In the genomic region with DNA sequence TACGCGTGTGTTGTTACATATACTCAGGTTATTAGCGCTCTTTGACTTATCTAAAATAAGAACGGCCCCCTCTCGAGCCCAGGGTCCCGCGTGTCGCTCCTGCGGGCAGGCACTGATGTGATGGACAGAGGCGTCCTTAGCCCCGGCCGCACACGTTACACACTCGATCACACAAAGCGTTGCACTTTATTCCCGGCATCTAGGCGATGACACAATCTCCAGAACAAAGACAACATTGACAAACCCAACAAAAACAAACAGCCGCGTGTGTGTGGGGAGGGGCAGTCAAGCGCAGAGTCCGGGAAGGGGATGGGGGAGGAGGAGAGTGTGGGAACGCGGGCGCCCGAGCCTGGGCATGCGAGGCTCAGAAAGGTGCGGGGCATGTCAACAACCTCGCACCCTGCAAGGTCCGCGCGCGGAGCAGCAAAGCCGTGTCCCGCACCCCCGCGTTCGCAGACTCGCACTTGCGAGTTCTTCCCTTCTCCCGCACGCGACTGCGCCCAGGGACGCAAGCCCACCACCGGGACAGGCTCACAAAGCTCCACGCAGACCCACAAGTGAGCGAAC, we compare ENCODE assay signal across 8 cellular contexts. TPM values are rescaled to one million over a fixed set of nuclear protein-coding genes. Genes with fewer than 3 reads are reported as not detected.
DNase-seq lines count a peak whose midpoint lies in the region; ATAC-seq and TF ChIP-seq lines count a peak whose summit lies in the region.

No MANE protein-coding gene starts in this region.

- H3K27ac ChIP-seq in endodermal cell (ENCODE audit: low read depth, low read length) = no peak overlapping the region
- peak overlapping the region; percentile 99 for H3K27ac ChIP-seq in substantia nigra (ENCODE audit: low read depth, low read length, poor library complexity, severe bottlenecking)

- ATAC-seq in SK-N-SH treated with all-trans-retinoic acid at 6 μM for 48 hours (peak; percentile 43), GM21717 (IDR thresholded peaks at IDR 0.05; ENCODE audit: unreplicated experiment) (no peak)

- no peak overlapping the region for H3K27ac Mint-ChIP-seq in endodermal cell

- H3K9me3 Mint-ChIP-seq in endodermal cell = no peaks in the 10 kb centered on the region

- H3K9me3 ChIP-seq in endodermal cell (ENCODE audit: control insufficient read depth, low read length) = no peaks in the 10 kb centered on the region

- no peaks in the 10 kb centered on the region for H3K36me3 ChIP-seq in endodermal cell (ENCODE audit: control insufficient read depth, insufficient read depth, low read length)

- H3K9ac ChIP-seq in endodermal cell (ENCODE audit: extremely low read depth, low read length, poor library complexity, severe bottlenecking) = peak overlapping the region; percentile 15

- TF ChIP-seq CTCF in endodermal cell (conservative IDR thresholded peaks at IDR 0.05) = no peak

- peaks cover 72% of the 10 kb centered on the region for H3K27me3 ChIP-seq in endodermal cell (ENCODE audit: control insufficient read depth, insufficient read depth, low read length, poor library complexity, severe bottlenecking)

- H3K4me3 ChIP-seq in endodermal cell (ENCODE audit: low read length) = peak overlapping the region; percentile 78

- peaks cover 92% of the 10 kb centered on the region for H3K27me3 Mint-ChIP-seq in endodermal cell (ENCODE audit: insufficient read depth)

- H3K36me3 Mint-ChIP-seq in endodermal cell (ENCODE audit: low read depth) = peaks cover 5% of the 10 kb centered on the region

- peak overlapping the region; percentile 50 for H3K4me3 Mint-ChIP-seq in endodermal cell

- H3K4me1 ChIP-seq in endodermal cell (ENCODE audit: control insufficient read depth, insufficient read depth, low read length) = peaks cover 17% of the 10 kb centered on the region

- peaks cover 36% of the 10 kb centered on the region for H3K4me1 Mint-ChIP-seq in endodermal cell

- 0% methylated on average over 20 to 47 of the region's 47 CpGs for WGBS in endodermal cell (ENCODE audit: insufficient coverage in 1 of 2, insufficient read length in 1 of 2), 2 experiments

- peak; percentile 34 for DNase-seq in stimulated activated CD4-positive, alpha-beta T cell treated with anti-CD3 and anti-CD28 coated beads, Interleukin-15, amount 100 ng/mL, for 24 hours
- DNase-seq in stimulated activated CD4-positive, alpha-beta T cell treated with anti-CD3 and anti-CD28 coated beads, Interleukin-1b, Interleukin-23, amount 100 ng/mL, for 48 hours = no peak
- DNase-seq in endodermal cell (peak; percentile 79), lung microvascular endothelial cell (ENCODE audit: low read depth in 2 of 2) (peak; percentile 87 to 96), substantia nigra (lab: John Stamatoyannopoulos, UW) (peak; percentile 56 to 95 (median 84)), T-helper 9 cell (no peak)

TF ChIP-seq in SK-N-SH treated with all-trans-retinoic acid at 6 μM for 48 hours, 23 proteins besides CTCF, POLR2A, EP300 and RAD21:
- TF ChIP-seq, protein P1, sequence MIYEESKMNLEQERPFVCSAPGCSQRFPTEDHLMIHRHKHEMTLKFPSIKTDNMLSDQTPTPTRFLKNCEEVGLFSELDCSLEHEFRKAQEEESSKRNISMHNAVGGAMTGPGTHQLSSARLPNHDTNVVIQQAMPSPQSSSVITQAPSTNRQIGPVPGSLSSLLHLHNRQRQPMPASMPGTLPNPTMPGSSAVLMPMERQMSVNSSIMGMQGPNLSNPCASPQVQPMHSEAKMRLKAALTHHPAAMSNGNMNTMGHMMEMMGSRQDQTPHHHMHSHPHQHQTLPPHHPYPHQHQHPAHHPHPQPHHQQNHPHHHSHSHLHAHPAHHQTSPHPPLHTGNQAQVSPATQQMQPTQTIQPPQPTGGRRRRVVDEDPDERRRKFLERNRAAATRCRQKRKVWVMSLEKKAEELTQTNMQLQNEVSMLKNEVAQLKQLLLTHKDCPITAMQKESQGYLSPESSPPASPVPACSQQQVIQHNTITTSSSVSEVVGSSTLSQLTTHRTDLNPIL (CRISPR knock-in tag; IDR thresholded peaks at IDR 0.05; ENCODE audit: low read depth) = no peak
- TF ChIP-seq TCF4 (CRISPR knock-in tag; IDR thresholded peaks at IDR 0.05; ENCODE audit: borderline replicate concordance) = no peak
- TF ChIP-seq CSRNP3 (CRISPR knock-in tag; IDR thresholded peaks at IDR 0.05) = no peak
- TF ChIP-seq POU6F1 (CRISPR knock-in tag; IDR thresholded peaks at IDR 0.05; ENCODE audit: borderline replicate concordance, low read depth) = no peak
- TF ChIP-seq ZNF70 (CRISPR knock-in tag; IDR thresholded peaks at IDR 0.05) = no peak
- TF ChIP-seq ESRRG (CRISPR knock-in tag; IDR thresholded peaks at IDR 0.05) = no peak
- no peak for TF ChIP-seq ZC3H10 (CRISPR knock-in tag; IDR thresholded peaks at IDR 0.05)
- TF ChIP-seq RARB (CRISPR knock-in tag; IDR thresholded peaks at IDR 0.05) = no peak

RNA-seq across cellular contexts. Expression of gene EFNA1, which starts 0.5 kb away (rescaled TPM):
- total RNA-seq in endodermal cell = 1 to 10 TPM; 3.6 to 5.0 TPM
- polyA plus RNA-seq in endodermal cell (2013, experiment 1 of 2) = 4.0 TPM
- 4.6 TPM for polyA plus RNA-seq in endodermal cell (2013, experiment 2 of 2)
- 127 and 129 TPM in 2 replicates for total RNA-seq in lung microvascular endothelial cell

RNA-seq across cellular contexts. Expression of gene SLC50A1, which starts 8.5 kb away (rescaled TPM):
- 10 to 100 TPM; 25.1 to 29.8 TPM for total RNA-seq in endodermal cell
- 32.0 TPM for polyA plus RNA-seq in endodermal cell (2013, experiment 1 of 2)
- polyA plus RNA-seq in endodermal cell (2013, experiment 2 of 2) = 27.5 TPM
- total RNA-seq in lung microvascular endothelial cell = 36.9 and 41.8 TPM in 2 replicates

RNA-seq across cellular contexts. Expression of gene DPM3, which starts 13.1 kb away (rescaled TPM):
- total RNA-seq in endodermal cell (10 to 100 TPM; 48.8 to 73.4 TPM), lung microvascular endothelial cell (25.5 and 34.9 TPM in 2 replicates)
- 89.8 TPM for polyA plus RNA-seq in endodermal cell (2013, experiment 1 of 2)
- polyA plus RNA-seq in endodermal cell (2013, experiment 2 of 2) = 83.0 TPM

RNA-seq across cellular contexts. Expression of gene KRTCAP2, which starts 45.9 kb away (rescaled TPM):
- total RNA-seq in endodermal cell (100 to 1,000 TPM; 143 to 152 TPM), lung microvascular endothelial cell (169 and 232 TPM in 2 replicates)
- polyA plus RNA-seq in endodermal cell (2013, experiment 1 of 2) = 161 TPM
- polyA plus RNA-seq in endodermal cell (2013, experiment 2 of 2) = 154 TPM

RNA-seq across cellular contexts. Expression of gene TRIM46, which starts 46.5 kb away (rescaled TPM):
- total RNA-seq in endodermal cell = 1 to 10 TPM; 5.1 to 7.1 TPM
- polyA plus RNA-seq in endodermal cell (2013, experiment 1 of 2) = 9.8 TPM
- polyA plus RNA-seq in endodermal cell (2013, experiment 2 of 2) = 9.5 TPM
- total RNA-seq in lung microvascular endothelial cell = 1.2 and 2.4 TPM in 2 replicates

Comparison
In these comparisons a context has a peak if more than half of its experiments do, and no peak if none do; other contexts are left out.
1. DNase-seq: peak in stimulated activated CD4-positive, alpha-beta T cell treated with anti-CD3 and anti-CD28 coated beads, Interleukin-15, amount 100 ng/mL, for 24 hours (single experiment), endodermal cell (single experiment), lung microvascular endothelial cell (2 of 2) and substantia nigra (49 of 49); none in stimulated activated CD4-positive, alpha-beta T cell treated with anti-CD3 and anti-CD28 coated beads, Interleukin-1b, Interleukin-23, amount 100 ng/mL, for 48 hours (single experiment) and T-helper 9 cell (single experiment).
2. RNA of gene EFNA1, which starts 0.5 kb away (total RNA-seq): 127 to 129 TPM in lung microvascular endothelial cell; 3.6 to 5.0 TPM in endodermal cell; every median in the first group is over 10 times any median in the second.